Comparison of ENCODE assay signal across 22 cellular contexts in the genomic region with DNA sequence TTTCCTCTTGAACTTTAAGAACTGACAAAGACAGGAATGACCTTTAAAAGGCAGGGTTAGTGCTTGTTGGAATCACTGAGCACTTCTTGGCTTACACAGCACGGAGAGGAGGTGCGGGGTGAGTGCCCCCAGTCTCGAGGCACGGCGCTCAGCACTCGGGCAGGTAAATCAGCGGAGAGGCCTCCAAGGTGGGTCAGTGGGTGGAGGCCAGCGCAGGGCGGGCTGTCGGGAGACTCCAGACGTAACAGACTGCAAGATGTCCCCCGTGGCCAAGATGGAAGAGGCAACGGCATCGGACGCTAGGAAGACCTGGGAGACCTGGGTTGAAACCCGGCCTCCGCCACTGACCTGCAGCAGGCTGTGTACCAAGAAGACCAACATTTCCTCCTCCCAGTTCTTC.
"Had no signal": no experiment of that assay in that cellular context is flagged by ENCODE, and none has a peak within 500 bp of the region (broad histone marks: within the 10 kb centered on the region; RNA-seq: fewer than 3 reads in every experiment).

No MANE protein-coding gene starts in this region.

- H3K9me3 Mint-ChIP-seq: activated naive CD4-positive, alpha-beta T cell treated with anti-CD3 and anti-CD28 coated beads for 36 hours; activated T-cell treated with anti-CD3 and anti-CD28 coated beads, Interleukin-2, amount 50 U/mL, for 4 hours; activated T-helper 2 cell treated with anti-CD3 and anti-CD28 coated beads, Interferon-gamma antibody, Interleukin-2, Interleukin-4, amounts not matched to agents 10 μg/mL and 5 μg/mL and 100 μg/mL, durations not matched to agents 14 hours and 24 hours and 36 hours; naive B cell; stimulated activated naive CD8-positive, alpha-beta T cell treated with anti-CD3 and anti-CD28 coated beads, Interleukin-15, Interleukin-2, amounts not matched to agents 100 ng/mL and 50 ng/mL, for 24 hours had no signal

- H3K27ac Mint-ChIP-seq: activated naive CD4-positive, alpha-beta T cell treated with anti-CD3 and anti-CD28 coated beads for 36 hours; activated T-helper 2 cell treated with anti-CD3 and anti-CD28 coated beads, Interferon-gamma antibody, Interleukin-2, Interleukin-4, amounts not matched to agents 10 μg/mL and 5 μg/mL and 100 μg/mL, durations not matched to agents 14 hours and 24 hours and 36 hours had no signal

- H3K27ac ChIP-seq: body of pancreas, foreskin keratinocyte, lower lobe of right lung, right lobe of liver, SK-N-MC, spleen, thyroid gland, upper lobe of right lung, VCaP had no signal

- ATAC-seq: activated T-cell treated with anti-CD3 and anti-CD28 coated beads, Interleukin-2, amount 50 U/mL, for 4 hours; body of pancreas; foreskin keratinocyte; left lobe of liver; lower lobe of right lung; right lobe of liver; upper lobe of right lung had no signal

- H3K4me1 ChIP-seq: body of pancreas, foreskin keratinocyte, lower lobe of right lung, right lobe of liver, thyroid gland, upper lobe of right lung had no signal

- H3K36me3 ChIP-seq: lower lobe of right lung, right lobe of liver, thyroid gland had no signal

- DNase-seq: activated CD4-positive, alpha-beta T cell treated with anti-CD3 and anti-CD28 coated beads for 1 hour; activated CD8-positive, alpha-beta memory T cell treated with anti-CD3 and anti-CD28 coated beads, Interleukin-2, amount 50 U/mL, for 48 hours; activated naive CD4-positive, alpha-beta T cell treated with anti-CD3 and anti-CD28 coated beads for 36 hours; activated T-cell treated with anti-CD3 and anti-CD28 coated beads, Interleukin-2, amount 50 U/mL, for 4 hours; anterior cingulate cortex; body of pancreas; erythroblast; foreskin keratinocyte; lower lobe of right lung; naive B cell; nucleus accumbens; right lobe of liver; spleen; stimulated activated CD4-positive, alpha-beta T cell treated with anti-CD3 and anti-CD28 coated beads, Interleukin-4, amount 100 ng/mL, for 4 hours; substantia nigra; thyroid gland; upper lobe of right lung had no signal

- H3K27me3 ChIP-seq: body of pancreas, foreskin keratinocyte, right lobe of liver, spleen, thyroid gland, upper lobe of right lung had no signal

- H3K27me3 Mint-ChIP-seq: naive B cell; stimulated activated naive CD8-positive, alpha-beta T cell treated with anti-CD3 and anti-CD28 coated beads, Interleukin-15, Interleukin-2, amounts not matched to agents 100 ng/mL and 50 ng/mL, for 24 hours had no signal

- H3K4me3 ChIP-seq: body of pancreas, lower lobe of right lung, right lobe of liver, SK-N-MC, spleen, thyroid gland, upper lobe of right lung had no signal

- H3K9me3 ChIP-seq: body of pancreas, lower lobe of right lung, right lobe of liver, spleen, thyroid gland, upper lobe of right lung had no signal

- H3K4me3 Mint-ChIP-seq: activated naive CD4-positive, alpha-beta T cell treated with anti-CD3 and anti-CD28 coated beads for 36 hours; activated T-cell treated with anti-CD3 and anti-CD28 coated beads, Interleukin-2, amount 50 U/mL, for 4 hours; naive B cell; stimulated activated naive CD8-positive, alpha-beta T cell treated with anti-CD3 and anti-CD28 coated beads, Interleukin-15, Interleukin-2, amounts not matched to agents 100 ng/mL and 50 ng/mL, for 24 hours had no signal
